2 cellular contexts compared by ENCODE assay signal in genomic region chr2:150165479-150165878, GRCh38.
TF ChIP-seq lines count a peak whose summit lies in the region.

No MANE protein-coding gene starts in this region.

TF ChIP-seq in liver, 16 proteins besides CTCF, POLR2A, EP300 and RAD21 (continued from another document):
- TF ChIP-seq ZBTB33 (IDR thresholded peaks at IDR 0.05) (no peak), MAX (IDR thresholded peaks at IDR 0.05) (no peak), NR2F2 (IDR thresholded peaks at IDR 0.05) (no peak), GABPA (IDR thresholded peaks at IDR 0.05 in 1 of 2, conservative IDR thresholded peaks at IDR 0.05 in 1 of 2) (no peak), REST (IDR thresholded peaks at IDR 0.05) (no peak), YY1 (IDR thresholded peaks at IDR 0.05) (no peak), JUND (IDR thresholded peaks at IDR 0.05) (no peak), HNF4G (IDR thresholded peaks at IDR 0.05) (no peak), FOXA1 (IDR thresholded peaks at IDR 0.05) (no peak), TAF1 (conservative IDR thresholded peaks at IDR 0.05) (no peak), EGR1 (IDR thresholded peaks at IDR 0.05; ENCODE audit: low read depth in 2 of 2) (no peak), RXRA (IDR thresholded peaks at IDR 0.05) (no peak), HNF4A (conservative IDR thresholded peaks at IDR 0.05) (no peak), FOXA2 (IDR thresholded peaks at IDR 0.05) (no peak)
TF ChIP-seq in liver: peak in this region for 0.

TF ChIP-seq in HepG2, 621 proteins besides CTCF, POLR2A, EP300 and RAD21 (continued from another document):
- TF ChIP-seq SNAPC4 (CRISPR knock-in tag; IDR thresholded peaks at IDR 0.05) (no peak), ATF3 (CRISPR knock-in tag; IDR thresholded peaks at IDR 0.05) (no peak), FOXO1 (CRISPR knock-in tag; IDR thresholded peaks at IDR 0.05) (no peak), RCOR2 (CRISPR knock-in tag; IDR thresholded peaks at IDR 0.05) (no peak), ZNF143 (CRISPR knock-in tag; IDR thresholded peaks at IDR 0.05) (no peak), HES4 (CRISPR knock-in tag; IDR thresholded peaks at IDR 0.05; ENCODE audit: borderline replicate concordance) (no peak), ZBTB14 (CRISPR knock-in tag; IDR thresholded peaks at IDR 0.05) (no peak), GATAD1 (CRISPR knock-in tag; IDR thresholded peaks at IDR 0.05) (no peak), TOE1 (CRISPR knock-in tag; IDR thresholded peaks at IDR 0.05) (no peak)
